Comparison of ENCODE assay signal across 20 cellular contexts in the genomic region with DNA sequence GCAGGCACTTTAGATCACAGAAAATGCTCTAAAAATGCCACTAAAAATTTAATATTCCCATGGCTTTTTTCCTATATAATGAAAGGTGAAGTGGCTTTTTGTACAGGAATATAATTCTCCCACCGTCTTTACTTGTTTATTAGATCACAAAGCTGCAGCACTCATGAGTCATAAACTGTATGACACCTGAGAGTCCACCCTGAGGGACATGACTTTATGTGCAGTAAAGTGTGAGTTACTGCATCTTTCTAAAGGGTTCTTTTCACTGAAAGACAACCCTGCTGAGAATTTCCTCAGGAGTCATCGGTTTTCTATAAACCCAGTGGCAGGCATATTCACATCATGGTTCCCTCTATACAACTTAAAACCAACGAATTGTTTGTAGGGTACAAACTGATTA.
DNase-seq lines count a peak whose midpoint lies in the region; ATAC-seq, FAIRE-seq and TF ChIP-seq lines count a peak whose summit lies in the region.
"Had no signal": no experiment of that assay in that cellular context is flagged by ENCODE, and none has a peak within 500 bp of the region (broad histone marks: within the 10 kb centered on the region; RNA-seq: fewer than 3 reads in every experiment).

No MANE protein-coding gene starts in this region.

- peak overlapping the region; percentile 27; the same call in 1 of the 2 replicates for H3K9ac ChIP-seq in PC-3 (ENCODE audit: low read length)

- peak overlapping the region; percentile 55 for H3K27ac ChIP-seq in PC-3 (ENCODE audit: low read length)
- no peak overlapping the region for H3K27ac ChIP-seq in effector memory CD4-positive, alpha-beta T cell (ENCODE audit: insufficient read depth, low read length, poor library complexity, severe bottlenecking)
- H3K27ac ChIP-seq: hepatocyte, spleen, upper lobe of left lung had no signal

- TF ChIP-seq CTCF in PC-3 (conservative IDR thresholded peaks at IDR 0.05; ENCODE audit: low read depth, low read length): no peak
- TF ChIP-seq CTCF in fibroblast of pulmonary artery (IDR thresholded peaks at IDR 0.05; ENCODE audit: low read length, missing control alignments): no peak

- H2AFZ ChIP-seq in PC-3 (ENCODE audit: low read length): no peak overlapping the region
- H2AFZ ChIP-seq: hepatocyte had no signal

- peaks cover 28% of the 10 kb centered on the region for H3K4me1 ChIP-seq in PC-3 (ENCODE audit: insufficient read depth, low read length)
- H3K4me1 ChIP-seq in effector memory CD4-positive, alpha-beta T cell (ENCODE audit: control insufficient read depth, insufficient read depth, low read length, poor library complexity, severe bottlenecking): no peaks in the 10 kb centered on the region
- H3K4me1 ChIP-seq: spleen, upper lobe of left lung had no signal

- H3K9me3 ChIP-seq in PC-3 (ENCODE audit: low read length): no peaks in the 10 kb centered on the region
- no peaks in the 10 kb centered on the region for H3K9me3 ChIP-seq in effector memory CD4-positive, alpha-beta T cell (ENCODE audit: control insufficient read depth, low read length)
- H3K9me3 ChIP-seq: spleen, upper lobe of left lung had no signal

- FAIRE-seq in H54 (lab: Jason Lieb, UNC): no peak

- BruUV-seq in PC-3 (replicated peaks; lab: Mats Ljungman, UMichigan): no TSS peak

- ATAC-seq in PC-3: peak; percentile 91
- ATAC-seq: Panc1; stimulated activated memory B cell treated with anti-CD40 and anti-IgM and Interleukin-4, amounts not matched to agents 10 μg/mL and 1 μg/mL and 100 μg/mL, for 72 hours had no signal

- peaks cover 19% of the 10 kb centered on the region; the same call in 1 of the 2 replicates for H4K20me1 ChIP-seq in PC-3 (ENCODE audit: low read length)

- POLR2A ChIA-PET in PC-3 (lab: Charles Lee; ENCODE audit: unreplicated experiment): no interaction called here

- no peaks in the 10 kb centered on the region for H3K27me3 ChIP-seq in PC-3 (ENCODE audit: low read length)
- H3K27me3 ChIP-seq in effector memory CD4-positive, alpha-beta T cell (replicated peaks; ENCODE audit: control insufficient read depth, insufficient read depth, low read length, poor library complexity, severe bottlenecking): no peaks in the 10 kb centered on the region
- H3K27me3 ChIP-seq: hepatocyte, spleen, upper lobe of left lung had no signal

- no peaks in the 10 kb centered on the region for H3F3A ChIP-seq in PC-3 (ENCODE audit: low read length, unreplicated experiment)

- no peak for TF ChIP-seq POLR2A in H54 (IDR thresholded peaks at IDR 0.05; ENCODE audit: low read depth, low read length)

- peak; percentile 57 for DNase-seq in A172 (ENCODE audit: low spot score)
- DNase-seq in H54 (ENCODE audit: insufficient read length, low spot score): peak; percentile 15
- peak; percentile 79 for DNase-seq in PC-3
- DNase-seq in fibroblast of pulmonary artery (ENCODE audit: low read depth): peak; percentile 25
- DNase-seq in effector memory CD4-positive, alpha-beta T cell: no peak
- no peak for DNase-seq in activated CD8-positive, alpha-beta memory T cell treated with anti-CD3 and anti-CD28 coated beads for 24 hours
- no peak for DNase-seq in KG1 (lab: John Stamatoyannopoulos, UW)
- DNase-seq in 8988T: no peak
- DNase-seq: activated CD4-positive, CD25-positive, alpha-beta regulatory T cell; activated gamma-delta T cell; COR-L47; NCI-H1694; NCI-H524 treated with DMSO at 0.1 percent for 48 hours; posterior cingulate gyrus; spleen; T-helper 1 cell; upper lobe of left lung had no signal

- H3K79me2 ChIP-seq in PC-3 (ENCODE audit: low read length): peaks cover 74% of the 10 kb centered on the region

- intact Hi-C loops in PC-3 (cut with micrococcal nuclease): no loop called here

- H3K4me3 ChIP-seq in PC-3 (ENCODE audit: low read length) (no peak overlapping the region), fibroblast of pulmonary artery (replicated peaks; ENCODE audit: low read depth, low read length) (no peak overlapping the region)
- no peak overlapping the region for H3K4me3 ChIP-seq in effector memory CD4-positive, alpha-beta T cell (ENCODE audit: insufficient read depth, low read depth, low read length, poor library complexity, severe bottlenecking)
- H3K4me3 ChIP-seq: hepatocyte, spleen, upper lobe of left lung had no signal

- no peaks in the 10 kb centered on the region for H3K9me2 ChIP-seq in PC-3 (replicated peaks; ENCODE audit: low read length)

- H3K4me2 ChIP-seq in PC-3 (ENCODE audit: low read length): 0 out of 2 replicates have a peak overlapping the region, but pooled peaks have one; percentile 21
- H3K4me2 ChIP-seq: hepatocyte had no signal

- H3K36me3 ChIP-seq in PC-3 (ENCODE audit: low read depth, low read length): peaks cover 11% of the 10 kb centered on the region; the same call in 1 of the 2 replicates
- H3K36me3 ChIP-seq in effector memory CD4-positive, alpha-beta T cell (ENCODE audit: control insufficient read depth, insufficient read depth, low read length): no peaks in the 10 kb centered on the region

- CTCF ChIA-PET in PC-3 (lab: Charles Lee): no interaction called here

Comparison
In these comparisons a context has a peak if more than half of its experiments do, and no peak if none do; other contexts are left out.
1. DNase-seq: peak in A172 (single experiment), H54 (single experiment), PC-3 (single experiment) and fibroblast of pulmonary artery (single experiment); none in effector memory CD4-positive, alpha-beta T cell (0 of 3), activated CD8-positive, alpha-beta memory T cell treated with anti-CD3 and anti-CD28 coated beads for 24 hours (single experiment), KG1 (single experiment) and 8988T (single experiment).